1 cellular context compared by ENCODE assay signal in genomic region chr1:221166162-221166500, GRCh38.
TF ChIP-seq lines count a peak whose summit lies in the region.

No MANE protein-coding gene starts in this region.

TF ChIP-seq in IMR-90, 13 proteins besides CTCF, POLR2A, EP300 and RAD21:
- TF ChIP-seq MAFK (IDR thresholded peaks at IDR 0.05; ENCODE audit: low read depth, low read length) (no peak), MAZ (IDR thresholded peaks at IDR 0.05; ENCODE audit: borderline replicate concordance, low read depth, low read length) (no peak), CEBPB (IDR thresholded peaks at IDR 0.05; ENCODE audit: low read depth, low read length) (no peak), ELK1 (IDR thresholded peaks at IDR 0.05; ENCODE audit: borderline replicate concordance, low read depth, low read length) (no peak), RCOR1 (IDR thresholded peaks at IDR 0.05; ENCODE audit: insufficient replicate concordance, low read length) (no peak), BHLHE40 (IDR thresholded peaks at IDR 0.05; ENCODE audit: low read depth, low read length) (no peak), NFE2L2 (IDR thresholded peaks at IDR 0.05; ENCODE audit: low read depth, low read length) (no peak), FOS (IDR thresholded peaks at IDR 0.05; ENCODE audit: low read depth, low read length) (no peak), RFX5 (IDR thresholded peaks at IDR 0.05; ENCODE audit: low read depth, low read length) (no peak), MXI1 (IDR thresholded peaks at IDR 0.05; ENCODE audit: borderline replicate concordance, low read depth, low read length) (no peak), SMC3 (IDR thresholded peaks at IDR 0.05; ENCODE audit: low read depth, low read length) (no peak), CHD1 (IDR thresholded peaks at IDR 0.05; ENCODE audit: low read depth, low read length) (no peak)
- TF ChIP-seq, protein P1, sequence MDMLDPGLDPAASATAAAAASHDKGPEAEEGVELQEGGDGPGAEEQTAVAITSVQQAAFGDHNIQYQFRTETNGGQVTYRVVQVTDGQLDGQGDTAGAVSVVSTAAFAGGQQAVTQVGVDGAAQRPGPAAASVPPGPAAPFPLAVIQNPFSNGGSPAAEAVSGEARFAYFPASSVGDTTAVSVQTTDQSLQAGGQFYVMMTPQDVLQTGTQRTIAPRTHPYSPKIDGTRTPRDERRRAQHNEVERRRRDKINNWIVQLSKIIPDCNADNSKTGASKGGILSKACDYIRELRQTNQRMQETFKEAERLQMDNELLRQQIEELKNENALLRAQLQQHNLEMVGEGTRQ (IDR thresholded peaks at IDR 0.05; ENCODE audit: low read depth, low read length): no peak
